ENCODE assay signal across 17 cellular contexts in genomic region chr5:156534906-156535305, GRCh38.
DNase-seq lines count a peak whose midpoint lies in the region; ATAC-seq and TF ChIP-seq lines count a peak whose summit lies in the region.
"Had no signal": no experiment of that assay in that cellular context is flagged by ENCODE, and none has a peak within 500 bp of the region (broad histone marks: within the 10 kb centered on the region; RNA-seq: fewer than 3 reads in every experiment).

No MANE protein-coding gene starts in this region.

- H3K14ac ChIP-seq in IMR-90 (replicated peaks; ENCODE audit: low read depth, low read length) = no peak overlapping the region

- TF ChIP-seq RAD21 in IMR-90 (IDR thresholded peaks at IDR 0.05; ENCODE audit: low read length) = no peak

- H2AFZ ChIP-seq in IMR-90 (replicated peaks; ENCODE audit: low read length, poor library complexity) (no peak overlapping the region), fibroblast of lung (ENCODE audit: low read length) (no peak overlapping the region)
- H2AFZ ChIP-seq: PC-9 had no signal

- CTCF ChIA-PET in IMR-90 (lab: Yijun Ruan, JAX) = no interaction called here

- H2AK5ac ChIP-seq in IMR-90 (ENCODE audit: low read depth, low read length) = no peak overlapping the region

- no peak overlapping the region for H3K4me2 ChIP-seq in IMR-90 (ENCODE audit: low read depth, low read length)
- H3K4me2 ChIP-seq in fibroblast of lung (ENCODE audit: extremely low read depth, insufficient read depth, low read length) = no peak overlapping the region
- H3K4me2 ChIP-seq: PC-9 had no signal

- TF ChIP-seq CTCF in AG10803 (conservative IDR thresholded peaks at IDR 0.05; ENCODE audit: low read length) (no peak), IMR-90 (conservative IDR thresholded peaks at IDR 0.05; ENCODE audit: low read depth, low read length) (no peak), fibroblast of lung (conservative IDR thresholded peaks at IDR 0.05 in 1 of 2, IDR thresholded peaks at IDR 0.05 in 1 of 2; ENCODE audit: low read depth in 1 of 2, low read length in 2 of 2) (no peak), esophagus squamous epithelium (IDR thresholded peaks at IDR 0.05) (no peak)

- H3K4ac ChIP-seq in IMR-90 (ENCODE audit: low read depth, low read length) = no peak overlapping the region

- no peak overlapping the region for H3K23ac ChIP-seq in IMR-90 (ENCODE audit: low read depth, low read length)

- H3K79me1 ChIP-seq in IMR-90 (ENCODE audit: low read depth in 1 of 2, low read length in 2 of 2) = 0 out of 4 replicates have a peak, but pooled peaks cover 0 to 2% of the 10 kb centered on the region in 2 experiments

- WGBS in IMR-90 (ENCODE audit: extremely low coverage in 2 of 2, insufficient read length in 1 of 2), 2 experiments = no CpG with 5 or more reads among the region's 1 CpG
- 44 to 68% methylated on average over 1 of the region's 1 CpG for WGBS in esophagus squamous epithelium, 2 donors

- no peak overlapping the region for H2BK15ac ChIP-seq in IMR-90 (ENCODE audit: low read depth, low read length)

- H4K8ac ChIP-seq in IMR-90 (ENCODE audit: low read depth in 2 of 2, low read length in 2 of 2) = no peak overlapping the region

- no peak overlapping the region for H3K18ac ChIP-seq in IMR-90 (ENCODE audit: low read depth, low read length)

- dilution Hi-C loops in IMR-90 (cut with HindIII; ENCODE audit: low sequenced_read_pairs, unreplicated experiment) = no loop called here

- intact Hi-C loops in IMR-90 (cut with micrococcal nuclease) (no loop called here), esophagus squamous epithelium (cut with DNase I) (no loop called here)

- H4K5ac ChIP-seq in IMR-90 (ENCODE audit: low read depth, low read length) = no peak overlapping the region

- H3K27ac ChIP-seq in IMR-90 (ENCODE audit: insufficient read depth, low read length) (no peak overlapping the region), fibroblast of lung (ENCODE audit: insufficient read depth, low read length) (no peak overlapping the region), esophagus squamous epithelium (no peak overlapping the region)
- H3K27ac ChIP-seq: HL-60, PC-9 had no signal

- in situ Hi-C loops in IMR-90 (cut with MboI; ENCODE audit: low sequenced_read_pairs) = no loop called here

- H3K27me3 ChIP-seq in IMR-90 (ENCODE audit: control insufficient read depth, insufficient read depth, low read length) (no peaks in the 10 kb centered on the region), fibroblast of lung (ENCODE audit: control insufficient read depth, insufficient read depth, low read length) (no peaks in the 10 kb centered on the region), esophagus squamous epithelium (no peaks in the 10 kb centered on the region)

- no peaks in the 10 kb centered on the region for H3K79me2 ChIP-seq in fibroblast of lung (ENCODE audit: control insufficient read depth, insufficient read depth, low read length)

- no peaks in the 10 kb centered on the region for H3K9me1 ChIP-seq in IMR-90 (ENCODE audit: insufficient read depth, low read length)

- no peak overlapping the region for H2BK120ac ChIP-seq in IMR-90 (ENCODE audit: low read depth, low read length)

- POLR2A ChIA-PET in IMR-90 (lab: Charles Lee; ENCODE audit: unreplicated experiment) = no interaction called here

- no peak overlapping the region for H4K91ac ChIP-seq in IMR-90 (ENCODE audit: insufficient read depth, low read depth, low read length)

- DNase-seq in AG10803 (ENCODE audit: low read depth) (peak; percentile 85), IMR-90 (peak; percentile 45), fibroblast of lung (ENCODE audit: low read depth in 2 of 2) (peak; percentile 30 to 44), skeletal muscle cell (ENCODE audit: low read depth) (peak; percentile 44), esophagus squamous epithelium (lab: John Stamatoyannopoulos, UW) (no peak), DMS153 (lab: John Stamatoyannopoulos, UW) (no peak)
- no peak for DNase-seq in activated T-cell treated with anti-CD3 and anti-CD28 coated beads, Interleukin-2, amount 50 U/mL, for 1 hour
- DNase-seq: CD4-positive, alpha-beta memory T cell; DMS79; NCI-H1417 treated with DMSO at 0.1 percent for 48 hours; NCI-H2029; NCI-H2171; NCI-H774; PC-9 had no signal

- H2BK20ac ChIP-seq in IMR-90 (ENCODE audit: low read depth, low read length) = no peak overlapping the region

- H2AK9ac ChIP-seq in IMR-90 (replicated peaks; ENCODE audit: low read depth, low read length, poor library complexity) = no peak overlapping the region

- no peak for TF ChIP-seq POLR2A in IMR-90 (IDR thresholded peaks at IDR 0.05; ENCODE audit: low read depth, low read length)
- no peak for TF ChIP-seq POLR2A in esophagus squamous epithelium (IDR thresholded peaks at IDR 0.05)

- H3K36me3 ChIP-seq in IMR-90 (ENCODE audit: control insufficient read depth, insufficient read depth, low read length) (peaks cover 4% of the 10 kb centered on the region; the same call in 1 of the 2 replicates), fibroblast of lung (ENCODE audit: control insufficient read depth, insufficient read depth, low read length) (no peaks in the 10 kb centered on the region), esophagus squamous epithelium (no peaks in the 10 kb centered on the region)

- no peak for ATAC-seq in IMR-90 (ENCODE audit: low read depth)
- ATAC-seq: GM12878, HCT116 had no signal

- no peak overlapping the region for H2BK5ac ChIP-seq in IMR-90 (ENCODE audit: low read depth, low read length, poor library complexity, severe bottlenecking)

- no peak overlapping the region for H3K56ac ChIP-seq in IMR-90 (ENCODE audit: extremely low read depth, insufficient read depth, low read length)

- H3K4me1 ChIP-seq in IMR-90 (ENCODE audit: control insufficient read depth, insufficient read depth, low read length) = peaks cover 2% of the 10 kb centered on the region; the same call in 1 of the 2 replicates
- no peaks in the 10 kb centered on the region for H3K4me1 ChIP-seq in fibroblast of lung (ENCODE audit: control insufficient read depth, extremely low read depth, insufficient read depth, low read length)
- no peaks in the 10 kb centered on the region for H3K4me1 ChIP-seq in esophagus squamous epithelium

- H3K4me3 ChIP-seq in AG10803 (ENCODE audit: low read length) (no peak overlapping the region), IMR-90 (ENCODE audit: insufficient read depth, low read depth, low read length) (no peak overlapping the region), fibroblast of lung (replicated peaks in 1 of 4; ENCODE audit: control extremely low read depth in 1 of 4, insufficient read depth in 1 of 4, low read depth in 3 of 4, low read length in 4 of 4) (no peak overlapping the region), skeletal muscle cell (ENCODE audit: low read depth, low read length) (no peak overlapping the region), esophagus squamous epithelium (no peak overlapping the region)
- H3K4me3 ChIP-seq: GM12878, PC-9 had no signal

- no peak overlapping the region for H3K9ac ChIP-seq in IMR-90 (ENCODE audit: low read depth, low read length)
- H3K9ac ChIP-seq in fibroblast of lung (ENCODE audit: insufficient read depth, low read length) = no peak overlapping the region

- H3K9me3 ChIP-seq in IMR-90 (ENCODE audit: control insufficient read depth, insufficient read depth, low read length) = no peaks in the 10 kb centered on the region
- no peaks in the 10 kb centered on the region for H3K9me3 ChIP-seq in fibroblast of lung (ENCODE audit: control insufficient read depth, insufficient read depth, low read depth, low read length)
- H3K9me3 ChIP-seq in esophagus squamous epithelium = no peaks in the 10 kb centered on the region

- BruUV-seq in IMR-90 (replicated peaks; lab: Mats Ljungman, UMichigan) = no TSS peak

- H4K20me1 ChIP-seq in IMR-90 (ENCODE audit: insufficient read depth, low read length) (no peaks in the 10 kb centered on the region), fibroblast of lung (ENCODE audit: control insufficient read depth, extremely low read depth, insufficient read depth, low read length) (no peaks in the 10 kb centered on the region)

TF ChIP-seq in IMR-90, 13 proteins besides CTCF, POLR2A, EP300 and RAD21:
- TF ChIP-seq SMC3 (IDR thresholded peaks at IDR 0.05; ENCODE audit: low read depth, low read length) (no peak), ELK1 (IDR thresholded peaks at IDR 0.05; ENCODE audit: borderline replicate concordance, low read depth, low read length) (no peak), MXI1 (IDR thresholded peaks at IDR 0.05; ENCODE audit: borderline replicate concordance, low read depth, low read length) (no peak), BHLHE40 (IDR thresholded peaks at IDR 0.05; ENCODE audit: low read depth, low read length) (no peak), NFE2L2 (IDR thresholded peaks at IDR 0.05; ENCODE audit: low read depth, low read length) (no peak), CEBPB (IDR thresholded peaks at IDR 0.05; ENCODE audit: low read depth, low read length) (no peak), RCOR1 (IDR thresholded peaks at IDR 0.05; ENCODE audit: insufficient replicate concordance, low read length) (no peak), FOS (IDR thresholded peaks at IDR 0.05; ENCODE audit: low read depth, low read length) (no peak), CHD1 (IDR thresholded peaks at IDR 0.05; ENCODE audit: low read depth, low read length) (no peak), RFX5 (IDR thresholded peaks at IDR 0.05; ENCODE audit: low read depth, low read length) (no peak), MAZ (IDR thresholded peaks at IDR 0.05; ENCODE audit: borderline replicate concordance, low read depth, low read length) (no peak), MAFK (IDR thresholded peaks at IDR 0.05; ENCODE audit: low read depth, low read length) (no peak)
- TF ChIP-seq, protein P1, sequence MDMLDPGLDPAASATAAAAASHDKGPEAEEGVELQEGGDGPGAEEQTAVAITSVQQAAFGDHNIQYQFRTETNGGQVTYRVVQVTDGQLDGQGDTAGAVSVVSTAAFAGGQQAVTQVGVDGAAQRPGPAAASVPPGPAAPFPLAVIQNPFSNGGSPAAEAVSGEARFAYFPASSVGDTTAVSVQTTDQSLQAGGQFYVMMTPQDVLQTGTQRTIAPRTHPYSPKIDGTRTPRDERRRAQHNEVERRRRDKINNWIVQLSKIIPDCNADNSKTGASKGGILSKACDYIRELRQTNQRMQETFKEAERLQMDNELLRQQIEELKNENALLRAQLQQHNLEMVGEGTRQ (IDR thresholded peaks at IDR 0.05; ENCODE audit: low read depth, low read length) = no peak
TF ChIP-seq in IMR-90: peak in this region for 0.

Comparison
In these comparisons a context has a peak if more than half of its experiments do, and no peak if none do; other contexts are left out.
1. DNase-seq: peak in AG10803 (single experiment), IMR-90 (single experiment), fibroblast of lung (2 of 2) and skeletal muscle cell (single experiment); none in esophagus squamous epithelium (single experiment), activated T-cell treated with anti-CD3 and anti-CD28 coated beads, Interleukin-2, amount 50 U/mL, for 1 hour (single experiment) and DMS153 (single experiment).